16 cellular contexts compared by ENCODE assay signal in the genomic region with DNA sequence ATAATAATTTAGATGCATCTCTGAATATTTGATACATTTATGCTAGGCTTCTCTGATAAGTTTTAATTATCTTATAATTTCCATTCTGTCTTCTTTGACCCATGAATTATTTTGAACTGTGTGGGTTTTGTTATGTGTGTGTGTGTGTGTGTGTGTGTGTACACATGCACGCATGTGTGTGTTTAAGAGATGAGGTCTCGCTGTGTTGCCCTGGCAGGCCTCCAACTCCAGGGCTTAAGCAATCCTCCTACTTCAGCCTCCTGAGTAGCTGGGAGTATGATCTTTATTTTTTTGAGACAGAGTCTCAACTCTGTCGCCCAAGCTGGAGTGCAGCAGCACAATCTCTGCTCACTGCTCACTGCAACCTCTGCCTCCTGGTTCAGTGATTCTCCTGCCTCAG.
A peak's percentile ranks its signal among the peaks of the same experiment; 100 is the strongest.
DNase-seq lines count a peak whose midpoint lies in the region; ATAC-seq, FAIRE-seq and TF ChIP-seq lines count a peak whose summit lies in the region.
"Had no signal": no experiment of that assay in that cellular context is flagged by ENCODE, and none has a peak within 500 bp of the region (broad histone marks: within the 10 kb centered on the region; RNA-seq: fewer than 3 reads in every experiment).

No MANE protein-coding gene starts in this region.

- no CpG with 5 or more reads among the region's 3 CpGs for WGBS in IMR-90 (ENCODE audit: extremely low coverage in 2 of 2, insufficient read length in 1 of 2), 2 experiments
- WGBS in spleen, 5 donors: 58 to 89% (median 75%) methylated on average over 3 of the region's 3 CpGs

- TF ChIP-seq RAD21 in IMR-90 (IDR thresholded peaks at IDR 0.05; ENCODE audit: low read length): no peak

- H3K4me3 ChIP-seq in IMR-90 (ENCODE audit: insufficient read depth, low read depth, low read length) (no peak overlapping the region), bronchial epithelial cell (ENCODE audit: low read depth, low read length) (no peak overlapping the region), spleen (no peak overlapping the region)
- H3K4me3 ChIP-seq: SJSA1, transverse colon had no signal

- intact Hi-C loops in Calu3 (cut with micrococcal nuclease; ENCODE audit: unreplicated experiment): no loop called here
- intact Hi-C loops in IMR-90 (cut with micrococcal nuclease): no loop called here
- intact Hi-C loops in spleen (cut with DNase I; ENCODE audit: low total_unique reads): no loop called here

- H3K36me3 ChIP-seq in IMR-90 (ENCODE audit: control insufficient read depth, insufficient read depth, low read length): no peaks in the 10 kb centered on the region
- no peaks in the 10 kb centered on the region for H3K36me3 ChIP-seq in bronchial epithelial cell (ENCODE audit: control insufficient read depth, insufficient read depth, low read length)
- no peaks in the 10 kb centered on the region for H3K36me3 ChIP-seq in spleen
- H3K36me3 ChIP-seq: SJSA1, transverse colon had no signal

- H2BK120ac ChIP-seq in IMR-90 (ENCODE audit: low read depth, low read length): no peak overlapping the region

- no peak overlapping the region for H3K4me3 Mint-ChIP-seq in Calu3 (ENCODE audit: low read depth, unreplicated experiment)
- H3K4me3 Mint-ChIP-seq: dendritic cell treated with granulocyte-macrophage colony-stimulating factor and Interleukin-4, amounts not matched to agents 40 ng/mL and 50 ng/mL, for 4 days; stimulated activated naive B cell treated with anti-CD40 and anti-IgM and Interleukin-4, amounts not matched to agents 10 μg/mL and 1 μg/mL and 100 μg/mL, for 72 hours had no signal

- H3K79me1 ChIP-seq in IMR-90 (ENCODE audit: low read depth in 1 of 2, low read length in 2 of 2): peaks cover 8 to 27% of the 10 kb centered on the region in 2 experiments

- H2AK9ac ChIP-seq in IMR-90 (replicated peaks; ENCODE audit: low read depth, low read length, poor library complexity): no peak overlapping the region

- H4K20me1 ChIP-seq in IMR-90 (ENCODE audit: insufficient read depth, low read length): peaks cover 3% of the 10 kb centered on the region; the same call in 1 of the 2 replicates

- FAIRE-seq in bronchial epithelial cell (lab: Jason Lieb, UNC): no peak
- FAIRE-seq: GM19239 had no signal

- POLR2A ChIA-PET in IMR-90 (lab: Charles Lee; ENCODE audit: unreplicated experiment): no interaction called here

- no peak overlapping the region for H3K23ac ChIP-seq in IMR-90 (ENCODE audit: low read depth, low read length)

- no peak overlapping the region for H2BK5ac ChIP-seq in IMR-90 (ENCODE audit: low read depth, low read length, poor library complexity, severe bottlenecking)

- no peak overlapping the region for H3K56ac ChIP-seq in IMR-90 (ENCODE audit: extremely low read depth, insufficient read depth, low read length)

- H4K91ac ChIP-seq in IMR-90 (ENCODE audit: insufficient read depth, low read depth, low read length): no peak overlapping the region

- 0 out of 2 replicates have a peak, but pooled peaks cover 2% of the 10 kb centered on the region for H3K9me1 ChIP-seq in IMR-90 (ENCODE audit: insufficient read depth, low read length)

- no peaks in the 10 kb centered on the region for H3K27me3 Mint-ChIP-seq in Calu3 (ENCODE audit: unreplicated experiment)
- H3K27me3 Mint-ChIP-seq: dendritic cell treated with granulocyte-macrophage colony-stimulating factor and Interleukin-4, amounts not matched to agents 40 ng/mL and 50 ng/mL, for 4 days; stimulated activated naive B cell treated with anti-CD40 and anti-IgM and Interleukin-4, amounts not matched to agents 10 μg/mL and 1 μg/mL and 100 μg/mL, for 72 hours had no signal

- H3K27ac ChIP-seq in IMR-90 (ENCODE audit: insufficient read depth, low read length) (no peak overlapping the region), spleen (no peak overlapping the region)
- H3K27ac ChIP-seq: SJSA1, transverse colon had no signal

- dilution Hi-C loops in IMR-90 (cut with HindIII; ENCODE audit: low sequenced_read_pairs, unreplicated experiment): no loop called here

- no peak overlapping the region for H2BK15ac ChIP-seq in IMR-90 (ENCODE audit: low read depth, low read length)

- peak overlapping the region; percentile 59; the same call in 1 of the 2 replicates for H2AK5ac ChIP-seq in IMR-90 (ENCODE audit: low read depth, low read length)

- no peaks in the 10 kb centered on the region for H3K9me3 Mint-ChIP-seq in Calu3 (ENCODE audit: low read depth, unreplicated experiment)
- H3K9me3 Mint-ChIP-seq: dendritic cell treated with granulocyte-macrophage colony-stimulating factor and Interleukin-4, amounts not matched to agents 40 ng/mL and 50 ng/mL, for 4 days had no signal

- no peak overlapping the region for H3K4ac ChIP-seq in IMR-90 (ENCODE audit: low read depth, low read length)

- H2BK20ac ChIP-seq in IMR-90 (ENCODE audit: low read depth, low read length): no peak overlapping the region

- H3K14ac ChIP-seq in IMR-90 (replicated peaks; ENCODE audit: low read depth, low read length): no peak overlapping the region

- CTCF ChIA-PET in Calu3 (lab: Charles Lee): no interaction called here
- CTCF ChIA-PET in IMR-90 (lab: Yijun Ruan, JAX): no interaction called here

- TF ChIP-seq POLR2A in IMR-90 (IDR thresholded peaks at IDR 0.05; ENCODE audit: low read depth, low read length) (no peak), spleen (IDR thresholded peaks at IDR 0.05) (no peak)

- no peak overlapping the region for H4K8ac ChIP-seq in IMR-90 (ENCODE audit: low read depth in 2 of 2, low read length in 2 of 2)

- TF ChIP-seq CTCF in Calu3 (IDR thresholded peaks at IDR 0.05; ENCODE audit: unreplicated experiment): no peak
- TF ChIP-seq CTCF in IMR-90 (conservative IDR thresholded peaks at IDR 0.05; ENCODE audit: low read depth, low read length): no peak
- TF ChIP-seq CTCF in bronchial epithelial cell (IDR thresholded peaks at IDR 0.05; ENCODE audit: insufficient read depth, low read length, severe bottlenecking): no peak
- no peak for TF ChIP-seq CTCF in spleen (IDR thresholded peaks at IDR 0.05 in 8 of 11, conservative IDR thresholded peaks at IDR 0.05 in 3 of 11)

- peaks cover 14% of the 10 kb centered on the region for H3K4me1 Mint-ChIP-seq in Calu3 (ENCODE audit: low read depth, unreplicated experiment)

- H3K9me3 ChIP-seq in IMR-90 (ENCODE audit: control insufficient read depth, insufficient read depth, low read length) (no peaks in the 10 kb centered on the region), spleen (peaks cover 0 to 13% (median 0%) of the 10 kb centered on the region in 8 donors)
- H3K9me3 ChIP-seq: SJSA1, transverse colon had no signal

- no peak overlapping the region for H3K18ac ChIP-seq in IMR-90 (ENCODE audit: low read depth, low read length)

- in situ Hi-C loops in IMR-90 (cut with MboI; ENCODE audit: low sequenced_read_pairs): no loop called here

- no peak for ATAC-seq in IMR-90 (ENCODE audit: low read depth)
- ATAC-seq in left lobe of liver: peak; percentile 37
- ATAC-seq: stimulated activated naive B cell treated with anti-CD40 and anti-IgM and Interleukin-4, amounts not matched to agents 10 μg/mL and 1 μg/mL and 100 μg/mL, for 72 hours had no signal

- peak; percentile 30 for DNase-seq in Calu3
- peak; percentile 38 for DNase-seq in IMR-90
- DNase-seq in bronchial epithelial cell (ENCODE audit: low read depth): peak; percentile 11
- DNase-seq in left lobe of liver (ENCODE audit: low spot score): no peak
- no peak for DNase-seq in NCI-H1694 treated with DMSO at 0.1 percent for 48 hours (lab: John Stamatoyannopoulos, UW)
- no peak for DNase-seq in spleen
- DNase-seq in midbrain (lab: John Stamatoyannopoulos, UW): no peak
- DNase-seq: activated CD4-positive, alpha-beta T cell treated with anti-CD3 and anti-CD28 coated beads for 48 hours; activated naive CD4-positive, alpha-beta T cell treated with Interleukin-2 at 50 U/mL for 16 hours; erythroblast; NCI-H2171 treated with DMSO at 0.1 percent for 48 hours; stimulated activated naive B cell treated with anti-CD40 and anti-IgM and Interleukin-4, amounts not matched to agents 10 μg/mL and 1 μg/mL and 100 μg/mL, for 72 hours; transverse colon had no signal

- no peak overlapping the region for H3K9ac ChIP-seq in IMR-90 (ENCODE audit: low read depth, low read length)

- no peak overlapping the region for H3K27ac Mint-ChIP-seq in Calu3 (ENCODE audit: unreplicated experiment)
- H3K27ac Mint-ChIP-seq: dendritic cell treated with granulocyte-macrophage colony-stimulating factor and Interleukin-4, amounts not matched to agents 40 ng/mL and 50 ng/mL, for 4 days; stimulated activated naive B cell treated with anti-CD40 and anti-IgM and Interleukin-4, amounts not matched to agents 10 μg/mL and 1 μg/mL and 100 μg/mL, for 72 hours had no signal

- H2AFZ ChIP-seq in IMR-90 (replicated peaks; ENCODE audit: low read length, poor library complexity): no peak overlapping the region

- no peak overlapping the region; the same call in 1 of the 2 replicates for H4K5ac ChIP-seq in IMR-90 (ENCODE audit: low read depth, low read length)

- no peaks in the 10 kb centered on the region for H3K27me3 ChIP-seq in IMR-90 (ENCODE audit: control insufficient read depth, insufficient read depth, low read length)
- H3K27me3 ChIP-seq in bronchial epithelial cell (ENCODE audit: control insufficient read depth, insufficient read depth, low read length): no peaks in the 10 kb centered on the region
- no peaks in the 10 kb centered on the region for H3K27me3 ChIP-seq in spleen (replicated peaks in 1 of 7)
- H3K27me3 ChIP-seq: SJSA1, transverse colon had no signal

- H3K4me1 ChIP-seq in IMR-90 (ENCODE audit: control insufficient read depth, insufficient read depth, low read length): peaks cover 3% of the 10 kb centered on the region; the same call in 1 of the 2 replicates
- peaks cover 0 to 3% (median 0%) of the 10 kb centered on the region in 6 donors for H3K4me1 ChIP-seq in spleen
- H3K4me1 ChIP-seq: transverse colon had no signal

- BruUV-seq in Calu3 (replicated peaks; lab: Mats Ljungman, UMichigan) (no TSS peak), IMR-90 (replicated peaks; lab: Mats Ljungman, UMichigan) (no TSS peak)

- peaks cover 7% of the 10 kb centered on the region for H3K36me3 Mint-ChIP-seq in Calu3 (ENCODE audit: insufficient read depth, unreplicated experiment)

- no peak overlapping the region for H3K4me2 ChIP-seq in IMR-90 (ENCODE audit: low read depth, low read length)

TF ChIP-seq in IMR-90, 13 proteins besides CTCF, POLR2A, EP300 and RAD21 (continues in another document):
- no peak for TF ChIP-seq RCOR1 (IDR thresholded peaks at IDR 0.05; ENCODE audit: insufficient replicate concordance, low read length)
- TF ChIP-seq MXI1 (IDR thresholded peaks at IDR 0.05; ENCODE audit: borderline replicate concordance, low read depth, low read length): no peak
- no peak for TF ChIP-seq BHLHE40 (IDR thresholded peaks at IDR 0.05; ENCODE audit: low read depth, low read length)
- no peak for TF ChIP-seq CHD1 (IDR thresholded peaks at IDR 0.05; ENCODE audit: low read depth, low read length)
- no peak for TF ChIP-seq RFX5 (IDR thresholded peaks at IDR 0.05; ENCODE audit: low read depth, low read length)
- no peak for TF ChIP-seq CEBPB (IDR thresholded peaks at IDR 0.05; ENCODE audit: low read depth, low read length)

Comparison
In these comparisons a context has a peak if more than half of its experiments do, and no peak if none do; other contexts are left out.
1. DNase-seq: peak in Calu3 (single experiment), IMR-90 (single experiment) and bronchial epithelial cell (single experiment); none in left lobe of liver (single experiment), NCI-H1694 treated with DMSO at 0.1 percent for 48 hours (single experiment), spleen (single experiment) and midbrain (single experiment).